ENCODE assay signal across 15 cellular contexts in genomic region chr7:137681657-137682562, GRCh38.
DNase-seq lines count a peak whose midpoint lies in the region; ATAC-seq, FAIRE-seq and TF ChIP-seq lines count a peak whose summit lies in the region.
"Had no signal": no experiment of that assay in that cellular context is flagged by ENCODE, and none has a peak within 500 bp of the region (broad histone marks: within the 10 kb centered on the region; RNA-seq: fewer than 3 reads in every experiment).

No MANE protein-coding gene starts in this region.

- no peaks in the 10 kb centered on the region for H3K79me2 ChIP-seq in PC-3 (ENCODE audit: low read length)

- no peak for TF ChIP-seq EP300 in sigmoid colon (IDR thresholded peaks at IDR 0.05)

- H3K4me3 ChIP-seq in PC-3 (ENCODE audit: low read length) (no peak overlapping the region), sigmoid colon (no peak overlapping the region)
- H3K4me3 ChIP-seq: spleen had no signal

- no peak overlapping the region for H3K4me3 Mint-ChIP-seq in osteocyte (ENCODE audit: unreplicated experiment)
- H3K4me3 Mint-ChIP-seq: CD8-positive, alpha-beta T cell; immature natural killer cell; naive thymus-derived CD8-positive, alpha-beta T cell had no signal

- BruUV-seq in PC-3 (replicated peaks; lab: Mats Ljungman, UMichigan): no TSS peak

- H3K27ac Mint-ChIP-seq in osteocyte (ENCODE audit: unreplicated experiment): peak overlapping the region; percentile 33
- H3K27ac Mint-ChIP-seq: CD8-positive, alpha-beta T cell; immature natural killer cell; naive thymus-derived CD8-positive, alpha-beta T cell had no signal

- H3K36me3 ChIP-seq in PC-3 (ENCODE audit: low read depth, low read length): no peaks in the 10 kb centered on the region
- no peaks in the 10 kb centered on the region for H3K36me3 ChIP-seq in sigmoid colon
- H3K36me3 ChIP-seq: spleen had no signal

- peaks cover 20% of the 10 kb centered on the region for H3K4me1 Mint-ChIP-seq in osteocyte (ENCODE audit: unreplicated experiment)
- H3K4me1 Mint-ChIP-seq: immature natural killer cell; naive thymus-derived CD8-positive, alpha-beta T cell had no signal

- H3K9ac ChIP-seq in PC-3 (ENCODE audit: low read length): no peak overlapping the region

- no peaks in the 10 kb centered on the region for H3K9me3 ChIP-seq in PC-3 (ENCODE audit: low read length)
- H3K9me3 ChIP-seq in sigmoid colon: no peaks in the 10 kb centered on the region
- H3K9me3 ChIP-seq: spleen had no signal

- peak overlapping the region; percentile 44; the same call in 1 of the 2 replicates for H3K4me2 ChIP-seq in PC-3 (ENCODE audit: low read length)

- peak; percentile 68 for FAIRE-seq in endometrium (lab: Jason Lieb, UNC)

- no peaks in the 10 kb centered on the region for H3F3A ChIP-seq in PC-3 (ENCODE audit: low read length, unreplicated experiment)

- intact Hi-C loops in PC-3 (cut with micrococcal nuclease) (no loop called here), sigmoid colon (cut with DNase I) (no loop called here)

- no peak for TF ChIP-seq POLR2A in sigmoid colon (IDR thresholded peaks at IDR 0.05)

- ATAC-seq in PC-3: no peak
- no peak for ATAC-seq in HG03469 (IDR thresholded peaks at IDR 0.05; ENCODE audit: unreplicated experiment)
- ATAC-seq: CD8-positive, alpha-beta T cell; HCT116; naive thymus-derived CD8-positive, alpha-beta T cell; Panc1 had no signal

- H4K20me1 ChIP-seq in PC-3 (ENCODE audit: low read length): no peaks in the 10 kb centered on the region

- H3K27me3 ChIP-seq in PC-3 (ENCODE audit: low read length) (peaks cover 26% of the 10 kb centered on the region), sigmoid colon (no peaks in the 10 kb centered on the region)
- H3K27me3 ChIP-seq: spleen had no signal

- H3K27me3 Mint-ChIP-seq in osteocyte (ENCODE audit: unreplicated experiment): no peaks in the 10 kb centered on the region

- CTCF ChIA-PET in PC-3 (lab: Charles Lee): no interaction called here

- H3K4me1 ChIP-seq in PC-3 (ENCODE audit: insufficient read depth, low read length) (peaks cover 11% of the 10 kb centered on the region; the same call in 1 of the 2 replicates), sigmoid colon (no peaks in the 10 kb centered on the region)
- H3K4me1 ChIP-seq: spleen had no signal

- no peaks in the 10 kb centered on the region for H3K9me2 ChIP-seq in PC-3 (replicated peaks; ENCODE audit: low read length)

- DNase-seq in COLO829 (ENCODE audit: low spot score) (peak; percentile 66), PC-3 (peak; percentile 69), osteocyte (ENCODE audit: extremely low spot score, unreplicated experiment) (no peak), sigmoid colon (no peak), NCI-H510A treated with DMSO at 0.1 percent for 48 hours (lab: John Stamatoyannopoulos, UW) (no peak), SW 1271 (lab: John Stamatoyannopoulos, UW) (no peak)
- DNase-seq: CD8-positive, alpha-beta T cell; immature natural killer cell; Karpas-422; naive thymus-derived CD8-positive, alpha-beta T cell; spleen had no signal

- H2AFZ ChIP-seq in PC-3 (ENCODE audit: low read length): no peak overlapping the region

- POLR2A ChIA-PET in PC-3 (lab: Charles Lee; ENCODE audit: unreplicated experiment): no interaction called here

- no peaks in the 10 kb centered on the region for H3K36me3 Mint-ChIP-seq in osteocyte (ENCODE audit: unreplicated experiment)
- H3K36me3 Mint-ChIP-seq: CD8-positive, alpha-beta T cell; immature natural killer cell; naive thymus-derived CD8-positive, alpha-beta T cell had no signal

- TF ChIP-seq CTCF in PC-3 (conservative IDR thresholded peaks at IDR 0.05; ENCODE audit: low read depth, low read length) (no peak), osteocyte (IDR thresholded peaks at IDR 0.05) (no peak), sigmoid colon (IDR thresholded peaks at IDR 0.05) (no peak)

- no peak overlapping the region for H3K27ac ChIP-seq in PC-3 (ENCODE audit: low read length)
- H3K27ac ChIP-seq in sigmoid colon: peak overlapping the region in 2 of 4 donors; percentile 1 to 4
- H3K27ac ChIP-seq: spleen had no signal

- no peaks in the 10 kb centered on the region for H3K9me3 Mint-ChIP-seq in osteocyte (ENCODE audit: unreplicated experiment)
- H3K9me3 Mint-ChIP-seq: CD8-positive, alpha-beta T cell had no signal

- 61 to 74% methylated on average over 7 of the region's 7 CpGs for WGBS in sigmoid colon, 2 donors

Comparison
In these comparisons a context has a peak if more than half of its experiments do, and no peak if none do; other contexts are left out.
1. DNase-seq: peak in COLO829 (single experiment) and PC-3 (single experiment); none in osteocyte (single experiment), sigmoid colon (single experiment), NCI-H510A treated with DMSO at 0.1 percent for 48 hours (single experiment) and SW 1271 (0 of 2).